In the genomic region with DNA sequence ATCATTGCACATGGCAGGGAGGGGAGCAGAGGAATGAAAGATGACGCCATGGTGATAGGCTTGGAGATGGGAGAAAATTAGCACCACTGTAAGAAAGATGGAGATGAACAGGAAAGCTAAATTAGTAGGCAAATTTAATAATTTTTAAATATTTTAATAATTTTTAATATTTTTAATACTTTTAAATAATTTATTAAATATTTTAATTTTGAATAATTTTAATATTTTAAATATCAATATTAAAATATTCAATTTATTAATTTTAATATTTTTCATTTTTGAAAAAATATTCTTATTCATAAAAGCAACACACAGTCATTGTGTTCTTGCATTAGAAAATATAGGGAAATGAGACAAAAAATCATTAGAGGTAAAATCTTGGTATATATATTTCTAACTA, we compare ENCODE assay signal across 30 cellular contexts. TPM values are rescaled to one million over a fixed set of nuclear protein-coding genes. Genes with fewer than 3 reads are reported as not detected.
"Had no signal": no experiment of that assay in that cellular context is flagged by ENCODE, and none has a peak within 500 bp of the region (broad histone marks: within the 10 kb centered on the region; RNA-seq: fewer than 3 reads in every experiment).

No MANE protein-coding gene starts in this region.

- H3K36me3 Mint-ChIP-seq: immature natural killer cell, mesothelial cell of epicardium, naive B cell, natural killer cell, neural progenitor cell had no signal

- H3K27ac ChIP-seq: left ventricle myocardium inferior, lower lobe of right lung, neural progenitor cell, neutrophil, right atrium auricular region, right lobe of liver, suprapubic skin, thoracic aorta, tibial artery, upper lobe of right lung had no signal

- H3K4me1 Mint-ChIP-seq: immature natural killer cell, naive B cell, natural killer cell had no signal

- H3K9me3 ChIP-seq: left ventricle myocardium inferior, lower lobe of right lung, neutrophil, right atrium auricular region, right lobe of liver, suprapubic skin, thoracic aorta, tibial artery, upper lobe of right lung had no signal

- H3K4me3 ChIP-seq: left ventricle myocardium inferior, lower lobe of right lung, neural progenitor cell, right atrium auricular region, right lobe of liver, suprapubic skin, thoracic aorta, tibial artery, upper lobe of right lung had no signal

- H3K4me2 ChIP-seq: neural progenitor cell had no signal

- H3K36me3 ChIP-seq: left ventricle myocardium inferior, lower lobe of right lung, neural progenitor cell, neutrophil, right atrium auricular region, right lobe of liver, suprapubic skin, thoracic aorta, tibial artery, upper lobe of right lung had no signal

- H3K9ac ChIP-seq: neural progenitor cell had no signal

- H3K27ac Mint-ChIP-seq: immature natural killer cell; mesothelial cell of epicardium; naive B cell; natural killer cell; nephron progenitor cell; neural progenitor cell; progenitor cell of endocrine pancreas; stimulated activated naive CD8-positive, alpha-beta T cell treated with anti-CD3 and anti-CD28 coated beads, Interleukin-15, Interleukin-2, amounts not matched to agents 100 ng/mL and 50 ng/mL, for 24 hours had no signal

- H3K4me1 ChIP-seq: right lobe of liver, tibial artery had no signal

- FAIRE-seq: islet of Langerhans, urothelium cell line had no signal

- DNase-seq: hypothalamus; immature natural killer cell; left ventricle myocardium inferior; lower lobe of right lung; mammary epithelial cell; mesenchymal stem cell; naive B cell; natural killer cell; nephron progenitor cell; occipital lobe; right lobe of liver; stimulated activated CD4-positive, alpha-beta T cell treated with anti-CD3 and anti-CD28 coated beads, Interleukin-12 subunit alpha, Interleukin-12 subunit beta, amount 100 ng/mL, for 4 hours; stimulated activated CD4-positive, alpha-beta T cell treated with anti-CD3 and anti-CD28 coated beads, Interleukin-15, amount 100 ng/mL, for 24 hours; stimulated activated CD4-positive, alpha-beta T cell treated with anti-CD3 and anti-CD28 coated beads, Interleukin-2, amount 100 ng/mL, for 24 hours; stimulated activated CD4-positive, alpha-beta T cell treated with anti-CD3 and anti-CD28 coated beads, Interleukin-4, amount 100 ng/mL, for 1 hour; stimulated activated naive CD4-positive, alpha-beta T cell; tibial artery; trophoblast cell; upper lobe of right lung had no signal

- H3K27me3 ChIP-seq: neural progenitor cell, right atrium auricular region, right lobe of liver, suprapubic skin, tibial artery, upper lobe of right lung had no signal

- H3K27me3 Mint-ChIP-seq: naive B cell; progenitor cell of endocrine pancreas; stimulated activated naive CD8-positive, alpha-beta T cell treated with anti-CD3 and anti-CD28 coated beads, Interleukin-15, Interleukin-2, amounts not matched to agents 100 ng/mL and 50 ng/mL, for 24 hours had no signal

- ATAC-seq: lower lobe of right lung, natural killer cell, right lobe of liver, upper lobe of right lung had no signal

- H3K9me3 Mint-ChIP-seq: mesothelial cell of epicardium; naive B cell; stimulated activated naive CD8-positive, alpha-beta T cell treated with anti-CD3 and anti-CD28 coated beads, Interleukin-15, Interleukin-2, amounts not matched to agents 100 ng/mL and 50 ng/mL, for 24 hours had no signal

- H3K4me3 Mint-ChIP-seq: immature natural killer cell; mesothelial cell of epicardium; naive B cell; natural killer cell; nephron progenitor cell; neural progenitor cell; stimulated activated naive CD8-positive, alpha-beta T cell treated with anti-CD3 and anti-CD28 coated beads, Interleukin-15, Interleukin-2, amounts not matched to agents 100 ng/mL and 50 ng/mL, for 24 hours had no signal

RNA-seq across cellular contexts. Expression of a gene that starts 15.9 kb away (rescaled TPM):
- total RNA-seq: mammary epithelial cell, natural killer cell, pulmonary artery endothelial cell had no signal
- polyA plus RNA-seq: mammary epithelial cell had no signal
